Comparison of ENCODE assay signal across 22 cellular contexts in genomic region chr6:64104051-64104450, GRCh38.
DNase-seq lines count a peak whose midpoint lies in the region; FAIRE-seq lines count a peak whose summit lies in the region.
"Had no signal": no experiment of that assay in that cellular context is flagged by ENCODE, and none has a peak within 500 bp of the region (broad histone marks: within the 10 kb centered on the region; RNA-seq: fewer than 3 reads in every experiment).

No MANE protein-coding gene starts in this region.

- H3K27me3 ChIP-seq in small intestine (ENCODE audit: control insufficient read depth in 2 of 2, insufficient read depth in 2 of 2, low read length in 2 of 2) = no peaks in the 10 kb centered on the region
- H3K27me3 ChIP-seq: BLaER1 treated with 17β-estradiol and CSF1 and Interleukin-3, amounts not matched to agents 10 nM and 100 nM had no signal

- no peak overlapping the region for H3K4me3 ChIP-seq in small intestine (ENCODE audit: low read depth in 1 of 2, low read length in 2 of 2)
- H3K4me3 ChIP-seq: A549; BLaER1 treated with 17β-estradiol and CSF1 and Interleukin-3, amounts not matched to agents 10 nM and 100 nM; GM12878 had no signal

- H3K9me3 ChIP-seq in small intestine (ENCODE audit: control insufficient read depth, low read depth) = no peaks in the 10 kb centered on the region
- H3K9me3 ChIP-seq: A549; BLaER1 treated with 17β-estradiol and CSF1 and Interleukin-3, amounts not matched to agents 10 nM and 100 nM had no signal

- H3K27ac ChIP-seq in small intestine (ENCODE audit: low read depth in 1 of 2, low read length in 1 of 2) = no peak overlapping the region
- H3K27ac ChIP-seq: 22Rv1; A549; BLaER1 treated with 17β-estradiol and CSF1 and Interleukin-3, amounts not matched to agents 10 nM and 100 nM; C4-2B had no signal

- H3K36me3 ChIP-seq in small intestine (ENCODE audit: control insufficient read depth in 2 of 2, insufficient read depth in 2 of 2, low read length in 2 of 2) = no peaks in the 10 kb centered on the region
- H3K36me3 ChIP-seq: BLaER1 treated with 17β-estradiol and CSF1 and Interleukin-3, amounts not matched to agents 10 nM and 100 nM had no signal

- no peak for FAIRE-seq in small intestine (lab: Jason Lieb, UNC)
- FAIRE-seq: A549, GM12878, GM12892, GM18507 had no signal

- no peaks in the 10 kb centered on the region for H3K4me1 ChIP-seq in small intestine (ENCODE audit: control insufficient read depth in 2 of 2, insufficient read depth in 1 of 2, low read depth in 1 of 2, low read length in 1 of 2)
- H3K4me1 ChIP-seq: A549; BLaER1 treated with 17β-estradiol and CSF1 and Interleukin-3, amounts not matched to agents 10 nM and 100 nM had no signal

- DNase-seq in DMS53 (lab: John Stamatoyannopoulos, UW) (peak; percentile 36), DMS53 treated with DMSO at 0.1 percent for 48 hours (lab: John Stamatoyannopoulos, UW; ENCODE audit: unreplicated experiment) (no peak), amniotic epithelial cell (ENCODE audit: low read depth) (peak; percentile 77), non-pigmented ciliary epithelial cell (ENCODE audit: low read depth) (peak; percentile 17), small intestine (no peak)
- DNase-seq in activated naive CD4-positive, alpha-beta T cell treated with Interleukin-2 at 50 U/mL for 16 hours = no peak
- DNase-seq: AML-193; CD4-positive, alpha-beta T cell; CD8-positive, alpha-beta T cell; DMS 273 treated with DMSO at 0.1 percent for 48 hours; DMS153; DMS79; DND-41; EL; GDM1 had no signal

Comparison
In these comparisons a context has a peak if more than half of its experiments do, and no peak if none do; other contexts are left out.
1. DNase-seq: peak in DMS53 (single experiment), amniotic epithelial cell (single experiment) and non-pigmented ciliary epithelial cell (single experiment); none in DMS53 treated with DMSO at 0.1 percent for 48 hours (single experiment), activated naive CD4-positive, alpha-beta T cell treated with Interleukin-2 at 50 U/mL for 16 hours (single experiment) and small intestine (single experiment).